In the genomic region with DNA sequence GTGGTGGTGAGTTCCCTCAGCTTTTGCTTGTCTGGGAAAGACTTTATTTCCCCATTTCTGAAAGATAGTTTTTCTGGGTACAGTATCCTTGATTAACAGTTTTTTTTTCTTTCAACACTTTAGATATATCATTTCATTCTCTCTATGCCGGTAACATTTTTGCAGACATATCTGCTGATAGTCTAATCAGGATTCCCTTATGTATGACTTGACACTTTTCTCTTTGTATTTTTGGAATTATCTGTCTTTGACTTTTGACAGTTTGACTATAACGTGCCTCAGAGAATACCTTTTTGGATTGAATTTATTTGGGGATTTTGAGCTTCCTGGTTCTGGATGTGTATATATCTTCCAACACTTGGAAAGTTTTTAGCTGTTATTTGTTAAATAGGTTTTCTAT, we compare ENCODE assay signal across 28 cellular contexts.
"Had no signal": no experiment of that assay in that cellular context is flagged by ENCODE, and none has a peak within 500 bp of the region (broad histone marks: within the 10 kb centered on the region; RNA-seq: fewer than 3 reads in every experiment).

No MANE protein-coding gene starts in this region.

- H2AFZ ChIP-seq: neural progenitor cell, parathyroid adenoma had no signal

- H3K9me3 ChIP-seq: ovary, suprapubic skin, testis, tibial artery, upper lobe of right lung, uterus had no signal

- DNase-seq: natural killer cell; occipital lobe; ovary; posterior cingulate gyrus; psoas muscle; right cardiac atrium; spleen; stimulated activated CD4-positive, alpha-beta T cell treated with anti-CD3 and anti-CD28 coated beads, Interleukin-12 subunit alpha, Interleukin-12 subunit beta, amount 100 ng/mL, for 4 hours; stimulated activated CD4-positive, alpha-beta T cell treated with anti-CD3 and anti-CD28 coated beads, Interleukin-1b, Interleukin-23, amount 100 ng/mL, for 48 hours; stimulated activated CD4-positive, alpha-beta T cell treated with anti-CD3 and anti-CD28 coated beads, Interleukin-4, amount 100 ng/mL, for 1 hour; stimulated activated CD4-positive, alpha-beta T cell treated with anti-CD3 and anti-CD28 coated beads, Interleukin-4, amount 100 ng/mL, for 4 hours; stimulated activated CD8-positive, alpha-beta memory T cell treated with anti-CD3 and anti-CD28 coated beads, Interleukin-4, amount 100 ng/mL, for 48 hours; stimulated activated naive CD4-positive, alpha-beta T cell; stimulated activated naive CD8-positive, alpha-beta T cell treated with anti-CD3 and anti-CD28 coated beads, Interleukin-15, amount 100 ng/mL, for 72 hours; stimulated activated naive CD8-positive, alpha-beta T cell treated with anti-CD3 and anti-CD28 coated beads, Interleukin-15, Interleukin-2, amounts not matched to agents 100 U/mL and 50 U/mL, for 24 hours; substantia nigra; testis; tibial artery; transverse colon; upper lobe of right lung; uterus had no signal

- ATAC-seq: natural killer cell; psoas muscle; right cardiac atrium; sciatic nerve; stimulated activated memory B cell treated with anti-CD40 and anti-IgM and Interleukin-4, amounts not matched to agents 10 μg/mL and 1 μg/mL and 100 μg/mL, for 72 hours; stimulated activated naive CD8-positive, alpha-beta T cell treated with anti-CD3 and anti-CD28 coated beads, Interleukin-15, amount 100 ng/mL, for 72 hours; stimulated activated naive CD8-positive, alpha-beta T cell treated with anti-CD3 and anti-CD28 coated beads, Interleukin-15, Interleukin-2, amounts not matched to agents 100 U/mL and 50 U/mL, for 24 hours; upper lobe of right lung had no signal

- H3K4me2 ChIP-seq: neural progenitor cell, smooth muscle cell had no signal

- H3K4me1 ChIP-seq: neural progenitor cell, parathyroid adenoma, psoas muscle, spleen, suprapubic skin, testis, tibial artery, transverse colon, upper lobe of right lung, uterus had no signal

- H3K9ac ChIP-seq: neural progenitor cell, parathyroid adenoma had no signal

- H3K27me3 ChIP-seq: neural progenitor cell, ovary, spleen, suprapubic skin, testis, tibial artery, transverse colon, upper lobe of right lung, uterus had no signal

- H3K36me3 ChIP-seq: neural progenitor cell, ovary, spleen, suprapubic skin, tibial artery, transverse colon, upper lobe of right lung, uterus had no signal

- H3K27ac ChIP-seq: neural progenitor cell, ovary, parathyroid adenoma, psoas muscle, skin epidermis, spleen, suprapubic skin, testis, tibial artery, transverse colon, upper lobe of right lung, uterus had no signal

- H3K4me3 ChIP-seq: neural progenitor cell, ovary, psoas muscle, skin epidermis, smooth muscle cell, spleen, suprapubic skin, testis, tibial artery, transverse colon, upper lobe of right lung, uterus had no signal

- H3K79me2 ChIP-seq: parathyroid adenoma had no signal
